Comparison of ENCODE assay signal across 25 cellular contexts in the genomic region with DNA sequence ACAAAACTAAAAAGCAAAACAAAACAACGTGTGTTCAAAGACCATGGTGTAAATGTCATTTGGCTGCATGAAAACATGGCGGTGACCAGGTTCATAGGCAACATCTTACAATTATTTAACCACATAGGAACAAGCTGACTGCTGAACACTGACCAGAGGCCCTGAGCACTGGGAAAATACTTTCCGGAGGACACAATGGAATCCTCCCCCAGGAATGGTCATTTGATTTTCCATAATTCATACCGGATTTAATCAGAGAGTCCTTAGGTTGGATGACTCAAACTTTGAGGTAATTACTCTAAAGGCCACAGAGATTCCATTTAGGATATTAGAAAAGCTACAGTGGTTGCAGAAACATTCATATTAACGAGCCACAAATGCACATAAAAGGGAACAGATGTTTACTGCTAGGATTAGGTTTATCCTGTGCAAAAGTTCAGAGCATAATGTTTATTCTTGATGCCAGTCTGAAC.
A peak's percentile ranks its signal among the peaks of the same experiment; 100 is the strongest.
DNase-seq lines count a peak whose midpoint lies in the region; ATAC-seq, FAIRE-seq and TF ChIP-seq lines count a peak whose summit lies in the region.
"Had no signal": no experiment of that assay in that cellular context is flagged by ENCODE, and none has a peak within 500 bp of the region (broad histone marks: within the 10 kb centered on the region; RNA-seq: fewer than 3 reads in every experiment).

No MANE protein-coding gene starts in this region.

- FAIRE-seq in D721Med (lab: Jason Lieb, UNC) (peak; percentile 25), HTR-8/SVneo (lab: Jason Lieb, UNC) (no peak), astrocyte (lab: Jason Lieb, UNC) (no peak)
- FAIRE-seq: kidney had no signal

- no peaks in the 10 kb centered on the region for H3K4me1 ChIP-seq in astrocyte (ENCODE audit: insufficient read depth, low read length)
- no peaks in the 10 kb centered on the region for H3K4me1 ChIP-seq in mesenchymal stem cell (ENCODE audit: control insufficient read depth, insufficient read depth, low read depth, low read length)
- H3K4me1 ChIP-seq: right atrium auricular region, SJCRH30 had no signal

- no peak overlapping the region for H2BK15ac ChIP-seq in mesenchymal stem cell (ENCODE audit: low read depth, poor library complexity, severe bottlenecking)

- H3K9me3 Mint-ChIP-seq in astrocyte (ENCODE audit: unreplicated experiment) = peaks cover 16% of the 10 kb centered on the region
- H3K9me3 Mint-ChIP-seq: activated CD8-positive, alpha-beta T cell treated with anti-CD3 and anti-CD28 coated beads for 36 hours; activated T-cell treated with anti-CD3 and anti-CD28 coated beads, Interleukin-2, amount 50 U/mL, for 24 hours had no signal

- no peaks in the 10 kb centered on the region for H3K4me1 Mint-ChIP-seq in astrocyte (ENCODE audit: low read depth, unreplicated experiment)
- H3K4me1 Mint-ChIP-seq: B cell, naive B cell had no signal

- H2AFZ ChIP-seq in astrocyte (ENCODE audit: low read depth, low read length) (no peak overlapping the region), mesenchymal stem cell (ENCODE audit: low read depth, low read length) (no peak overlapping the region)
- H2AFZ ChIP-seq: PC-9 had no signal

- H3K27ac Mint-ChIP-seq in astrocyte (ENCODE audit: unreplicated experiment) = no peak overlapping the region
- H3K27ac Mint-ChIP-seq: activated CD8-positive, alpha-beta T cell treated with anti-CD3 and anti-CD28 coated beads for 36 hours; activated T-cell treated with anti-CD3 and anti-CD28 coated beads, Interleukin-2, amount 50 U/mL, for 24 hours; B cell; naive B cell had no signal

- no peak overlapping the region for H3K18ac ChIP-seq in mesenchymal stem cell (ENCODE audit: low read depth in 1 of 2, low read length in 2 of 2)

- H2BK5ac ChIP-seq in mesenchymal stem cell (ENCODE audit: low read depth, low read length, poor library complexity, severe bottlenecking) = no peak overlapping the region

- ATAC-seq in GM18909 (IDR thresholded peaks at IDR 0.05; ENCODE audit: poor library complexity, unreplicated experiment) (no peak), sciatic nerve (no peak)
- ATAC-seq: activated CD8-positive, alpha-beta T cell treated with anti-CD3 and anti-CD28 coated beads for 36 hours had no signal

- H2BK120ac ChIP-seq in mesenchymal stem cell (ENCODE audit: low read depth, low read length) = no peak overlapping the region

- no peaks in the 10 kb centered on the region for H3K27me3 Mint-ChIP-seq in astrocyte (ENCODE audit: low read depth, unreplicated experiment)
- H3K27me3 Mint-ChIP-seq: naive B cell had no signal

- H4K8ac ChIP-seq in mesenchymal stem cell (ENCODE audit: low read length) = no peak overlapping the region

- no peaks in the 10 kb centered on the region for H3K36me3 Mint-ChIP-seq in astrocyte (ENCODE audit: low read depth, unreplicated experiment)

- DNase-seq in D721Med (ENCODE audit: insufficient read length, low spot score) (no peak), HTR-8/SVneo (ENCODE audit: insufficient read length, low spot score) (peak; percentile 26), astrocyte (ENCODE audit: low read depth) (peak; percentile 79), mesenchymal stem cell (peak; percentile 14), sciatic nerve (ENCODE audit: low spot score) (no peak), DMS79 (lab: John Stamatoyannopoulos, UW) (no peak), SIG-M5 treated with dmso at 0.1 percent for 504 hours (lab: John Stamatoyannopoulos, UW; ENCODE audit: unreplicated experiment) (no peak)
- DNase-seq: activated CD4-positive, CD25-positive, alpha-beta regulatory T cell; activated CD8-positive, alpha-beta T cell treated with anti-CD3 and anti-CD28 coated beads for 36 hours; activated naive CD4-positive, alpha-beta T cell treated with Interleukin-2 at 50 U/mL for 16 hours; activated T-cell treated with anti-CD3 and anti-CD28 coated beads, Interleukin-2, amount 50 U/mL, for 24 hours; hypothalamus; kidney; naive B cell; NCI-H1417; NCI-H2171; NCI-H748 treated with DMSO at 0.1 percent for 48 hours; PC-9; SJCRH30; stimulated activated naive CD4-positive, alpha-beta T cell; tibial artery had no signal

- H2BK12ac ChIP-seq in mesenchymal stem cell (ENCODE audit: low read length in 2 of 2) = no peak overlapping the region

- H3K14ac ChIP-seq in mesenchymal stem cell (ENCODE audit: low read length in 2 of 2) = no peak overlapping the region

- 81% methylated on average over 3 of the region's 5 CpGs for WGBS in mesenchymal stem cell

- H3K79me1 ChIP-seq in mesenchymal stem cell (replicated peaks; ENCODE audit: low read length, poor library complexity, severe bottlenecking) = peaks cover 2% of the 10 kb centered on the region

- H3K9ac ChIP-seq in astrocyte (ENCODE audit: low read length) = no peak overlapping the region
- H3K9ac ChIP-seq in mesenchymal stem cell (ENCODE audit: low read length) = peak overlapping the region; percentile 46

- no peak overlapping the region for H3K4me3 ChIP-seq in astrocyte (ENCODE audit: insufficient read depth, low read depth, low read length)
- H3K4me3 ChIP-seq in mesenchymal stem cell (ENCODE audit: insufficient read depth in 1 of 2, low read depth in 1 of 2, low read length in 2 of 2) = no peak overlapping the region
- H3K4me3 ChIP-seq: ascending aorta, PC-9, right atrium auricular region, SJCRH30, tibial artery had no signal

- H3K27me3 ChIP-seq in astrocyte (ENCODE audit: insufficient read depth, low read length) (no peaks in the 10 kb centered on the region), mesenchymal stem cell (ENCODE audit: control insufficient read depth in 1 of 2, insufficient read depth in 1 of 2, low read length in 2 of 2) (no peaks in the 10 kb centered on the region)
- H3K27me3 ChIP-seq: ascending aorta, right atrium auricular region, SJCRH30, tibial artery had no signal

- H4K91ac ChIP-seq in mesenchymal stem cell (ENCODE audit: low read length) = no peak overlapping the region

- H3K79me2 ChIP-seq in astrocyte (ENCODE audit: insufficient read depth, low read length) = no peaks in the 10 kb centered on the region

- H4K20me1 ChIP-seq in astrocyte (ENCODE audit: insufficient read depth, low read length) = no peaks in the 10 kb centered on the region

- no peak overlapping the region for H3K4me3 Mint-ChIP-seq in astrocyte (ENCODE audit: unreplicated experiment)
- H3K4me3 Mint-ChIP-seq: activated CD8-positive, alpha-beta T cell treated with anti-CD3 and anti-CD28 coated beads for 36 hours; activated T-cell treated with anti-CD3 and anti-CD28 coated beads, Interleukin-2, amount 50 U/mL, for 24 hours; B cell; naive B cell had no signal

- TF ChIP-seq CTCF in D721Med (IDR thresholded peaks at IDR 0.05; ENCODE audit: insufficient read depth, missing control alignments) (no peak), astrocyte (IDR thresholded peaks at IDR 0.05; ENCODE audit: insufficient read depth, low read depth, low read length) (no peak)

- H3K27ac ChIP-seq in astrocyte (ENCODE audit: low read depth, low read length) = no peak overlapping the region
- no peak overlapping the region for H3K27ac ChIP-seq in mesenchymal stem cell (ENCODE audit: low read length, poor library complexity, severe bottlenecking)
- H3K27ac ChIP-seq: ascending aorta, PC-9, right atrium auricular region, SJCRH30, tibial artery had no signal

- H3K23ac ChIP-seq in mesenchymal stem cell (ENCODE audit: low read length in 2 of 2) = no peak overlapping the region

- intact Hi-C loops in sciatic nerve (cut with DNase I) = no loop called here

- H3K36me3 ChIP-seq in astrocyte (ENCODE audit: insufficient read depth, low read length) = no peaks in the 10 kb centered on the region
- no peaks in the 10 kb centered on the region for H3K36me3 ChIP-seq in mesenchymal stem cell (ENCODE audit: control insufficient read depth in 1 of 2, insufficient read depth in 2 of 2, low read depth in 1 of 2, low read length in 2 of 2)
- H3K36me3 ChIP-seq: ascending aorta, right atrium auricular region, SJCRH30 had no signal

- H2AK5ac ChIP-seq in mesenchymal stem cell (ENCODE audit: low read length, severe bottlenecking) = no peak overlapping the region

- no peak overlapping the region for H3K4me2 ChIP-seq in astrocyte (ENCODE audit: low read length)
- no peak overlapping the region for H3K4me2 ChIP-seq in mesenchymal stem cell (ENCODE audit: low read length, poor library complexity, severe bottlenecking)
- H3K4me2 ChIP-seq: PC-9 had no signal

- H3K9me3 ChIP-seq in astrocyte (ENCODE audit: insufficient read depth, low read depth, low read length) (no peaks in the 10 kb centered on the region), mesenchymal stem cell (ENCODE audit: control insufficient read depth, low read length) (no peaks in the 10 kb centered on the region)
- H3K9me3 ChIP-seq: ascending aorta, right atrium auricular region, SJCRH30, tibial artery had no signal

- no peak overlapping the region for H3K4ac ChIP-seq in mesenchymal stem cell (ENCODE audit: low read depth in 1 of 2, low read length in 2 of 2)

Comparison
In these comparisons a context has a peak if more than half of its experiments do, and no peak if none do; other contexts are left out.
1. DNase-seq: peak in HTR-8/SVneo (single experiment), astrocyte (single experiment) and mesenchymal stem cell (single experiment); none in D721Med (single experiment), sciatic nerve (single experiment), DMS79 (single experiment) and SIG-M5 treated with dmso at 0.1 percent for 504 hours (single experiment).